In the genomic region with DNA sequence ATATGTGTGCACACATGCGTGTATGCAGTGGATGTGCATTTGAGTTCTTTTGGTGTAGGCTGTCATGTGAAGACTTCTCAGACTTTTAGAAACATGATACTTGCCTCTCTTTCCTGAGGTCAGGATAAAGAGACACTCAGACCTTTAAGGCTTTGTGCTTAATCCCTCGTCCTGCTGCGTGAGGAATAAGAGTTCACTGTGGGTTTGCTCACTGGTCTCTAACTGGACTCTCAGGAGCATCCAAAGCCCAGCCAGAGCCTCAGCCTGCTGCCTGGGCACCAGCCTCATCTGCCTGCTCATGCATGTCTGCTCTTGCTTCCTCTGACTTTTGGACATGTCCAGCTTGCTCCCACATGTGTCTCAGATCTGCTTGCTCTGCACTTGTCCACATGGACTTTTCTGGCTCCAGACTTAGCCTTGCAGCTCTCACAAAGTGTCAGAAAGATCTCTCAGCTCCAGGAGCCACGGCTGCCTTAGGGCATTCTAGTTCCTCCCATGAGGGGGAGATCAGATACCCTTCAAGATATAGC, we compare ENCODE assay signal across 20 cellular contexts.
"Had no signal": no experiment of that assay in that cellular context is flagged by ENCODE, and none has a peak within 500 bp of the region (broad histone marks: within the 10 kb centered on the region; RNA-seq: fewer than 3 reads in every experiment).

No MANE protein-coding gene starts in this region.

- H3K9me3 Mint-ChIP-seq: activated CD4-positive, alpha-beta memory T cell treated with anti-CD3 and anti-CD28 coated beads, Interleukin-2, amount 10 ng/mL, durations not matched to agents 7 days and 5 days; memory B cell had no signal

- H3K27ac ChIP-seq: cardiac muscle cell, prostate gland, right atrium auricular region, tibial artery had no signal

- H3K36me3 Mint-ChIP-seq: activated naive CD4-positive, alpha-beta T cell treated with anti-CD3 and anti-CD28 coated beads, Interleukin-2, amount 10 ng/mL, durations not matched to agents 7 days and 5 days had no signal

- ATAC-seq: activated T-cell treated with anti-CD3 and anti-CD28 coated beads, Interleukin-2, amount 50 U/mL, for 72 hours had no signal

- H3K4me1 Mint-ChIP-seq: activated CD4-positive, alpha-beta memory T cell treated with anti-CD3 and anti-CD28 coated beads, Interleukin-2, amount 10 ng/mL, durations not matched to agents 7 days and 5 days; activated naive CD4-positive, alpha-beta T cell treated with anti-CD3 and anti-CD28 coated beads, Interleukin-2, amount 10 ng/mL, durations not matched to agents 7 days and 5 days; memory B cell had no signal

- H3K27ac Mint-ChIP-seq: activated CD4-positive, alpha-beta memory T cell treated with anti-CD3 and anti-CD28 coated beads, Interleukin-2, amount 10 ng/mL, durations not matched to agents 7 days and 5 days; activated naive CD4-positive, alpha-beta T cell treated with anti-CD3 and anti-CD28 coated beads, Interleukin-2, amount 10 ng/mL, durations not matched to agents 7 days and 5 days; activated T-cell treated with anti-CD3 and anti-CD28 coated beads, Interleukin-2, amount 50 U/mL, for 72 hours; memory B cell; stimulated activated naive CD8-positive, alpha-beta T cell treated with anti-CD3 and anti-CD28 coated beads, Interleukin-15, Interleukin-2, amounts not matched to agents 100 ng/mL and 50 ng/mL, for 24 hours; T-helper 1 cell treated with Interleukin-12 subunit alpha and Interleukin-12 subunit beta and Interleukin-4 antibody, amounts not matched to agents 30 μg/mL and 1 μg/mL, for 36 hours had no signal

- H3K36me3 ChIP-seq: cardiac muscle cell, prostate gland, right atrium auricular region, tibial artery had no signal

- H3K4me1 ChIP-seq: prostate gland, right atrium auricular region, tibial artery had no signal

- H3K27me3 ChIP-seq: cardiac muscle cell, right atrium auricular region, tibial artery had no signal

- DNase-seq: activated CD4-positive, alpha-beta memory T cell treated with anti-CD3 and anti-CD28 coated beads, Interleukin-2, amount 10 ng/mL, durations not matched to agents 7 days and 5 days; activated CD4-positive, alpha-beta T cell treated with anti-CD3 and anti-CD28 coated beads for 4 hours; activated CD4-positive, CD25-positive, alpha-beta regulatory T cell; activated effector memory CD4-positive, alpha-beta T cell treated with anti-CD3 and anti-CD28 coated beads, Interleukin-2, amount 50 U/mL, for 16 hours; activated naive CD4-positive, alpha-beta T cell treated with anti-CD3 and anti-CD28 coated beads, Interleukin-2, amount 10 ng/mL, durations not matched to agents 7 days and 5 days; activated T-cell treated with anti-CD3 and anti-CD28 coated beads, Interleukin-2, amount 50 U/mL, for 72 hours; amygdala; effector CD4-positive, alpha-beta T cell; foreskin melanocyte; head of caudate nucleus; hypothalamus; stimulated activated CD4-positive, alpha-beta T cell treated with anti-CD3 and anti-CD28 coated beads, Interleukin-4, amount 100 ng/mL, for 4 hours; T1000; tibial artery had no signal

- H3K4me3 Mint-ChIP-seq: activated CD4-positive, alpha-beta memory T cell treated with anti-CD3 and anti-CD28 coated beads, Interleukin-2, amount 10 ng/mL, durations not matched to agents 7 days and 5 days; activated naive CD4-positive, alpha-beta T cell treated with anti-CD3 and anti-CD28 coated beads, Interleukin-2, amount 10 ng/mL, durations not matched to agents 7 days and 5 days; activated T-cell treated with anti-CD3 and anti-CD28 coated beads, Interleukin-2, amount 50 U/mL, for 72 hours; memory B cell; stimulated activated naive CD8-positive, alpha-beta T cell treated with anti-CD3 and anti-CD28 coated beads, Interleukin-15, Interleukin-2, amounts not matched to agents 100 ng/mL and 50 ng/mL, for 24 hours; T-helper 1 cell treated with Interleukin-12 subunit alpha and Interleukin-12 subunit beta and Interleukin-4 antibody, amounts not matched to agents 30 μg/mL and 1 μg/mL, for 36 hours had no signal

- H3K9me3 ChIP-seq: prostate gland, right atrium auricular region, tibial artery had no signal

- H3K4me3 ChIP-seq: cardiac muscle cell, prostate gland, right atrium auricular region, tibial artery had no signal
